In the genomic region with DNA sequence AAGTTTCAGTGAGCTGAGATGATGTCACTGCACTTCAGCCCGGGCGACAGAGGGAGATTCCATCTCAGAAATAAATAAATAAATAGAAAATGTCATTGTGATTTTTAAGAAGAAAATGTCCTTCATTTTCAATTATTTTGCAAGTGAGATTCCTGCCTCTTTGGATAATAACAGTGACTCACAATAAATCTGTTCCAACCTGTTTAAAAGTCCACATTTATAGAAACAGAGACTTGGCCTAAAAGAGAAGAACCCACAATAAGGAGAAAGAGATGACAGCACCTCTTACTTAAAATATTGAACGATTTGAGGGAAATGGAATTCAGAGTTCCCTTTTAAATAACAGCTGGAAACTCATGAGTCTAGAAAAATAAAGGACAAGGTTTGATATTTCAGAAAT, we compare ENCODE assay signal across 25 cellular contexts.
"Had no signal": no experiment of that assay in that cellular context is flagged by ENCODE, and none has a peak within 500 bp of the region (broad histone marks: within the 10 kb centered on the region; RNA-seq: fewer than 3 reads in every experiment).

No MANE protein-coding gene starts in this region.

- H3K4me1 ChIP-seq: ascending aorta, breast epithelium, esophagus squamous epithelium, heart left ventricle had no signal

- DNase-seq: activated CD4-positive, alpha-beta memory T cell treated with anti-CD3 and anti-CD28 coated beads for 36 hours; activated CD4-positive, alpha-beta T cell treated with anti-CD3 and anti-CD28 coated beads for 36 hours; activated CD4-positive, alpha-beta T cell treated with anti-CD3 and anti-CD28 coated beads, Interleukin-2, amount 10 ng/mL, durations not matched to agents 24 days and 14 days; activated CD4-positive, CD25-positive, alpha-beta regulatory T cell; activated CD4-positive, CD25-positive, alpha-beta regulatory T cell treated with anti-CD3 and anti-CD28 coated beads, Interleukin-2, amount 50 U/mL, for 72 hours; activated CD8-positive, alpha-beta memory T cell treated with anti-CD3 and anti-CD28 coated beads, Interleukin-2, amount 10 ng/mL, durations not matched to agents 7 days and 5 days; activated CD8-positive, alpha-beta memory T cell treated with anti-CD3 and anti-CD28 coated beads, Interleukin-2, amount 50 U/mL, for 4 hours; activated CD8-positive, alpha-beta T cell treated with anti-CD3 and anti-CD28 coated beads, Interleukin-2, amount 10 ng/mL, durations not matched to agents 7 days and 5 days; activated effector memory CD4-positive, alpha-beta T cell treated with anti-CD3 and anti-CD28 coated beads, Interleukin-2, amount 50 U/mL, for 16 hours; activated naive CD4-positive, alpha-beta T cell treated with anti-CD3 and anti-CD28 coated beads, Interleukin-2, amount 10 ng/mL, durations not matched to agents 7 days and 5 days; activated naive CD8-positive, alpha-beta T cell treated with anti-CD3 and anti-CD28 coated beads, Interleukin-2, amount 10 ng/mL, durations not matched to agents 7 days and 5 days; activated T-cell treated with anti-CD3 and anti-CD28 coated beads, Interleukin-2, amount 50 U/mL, for 1 hour; activated T-cell treated with anti-CD3 and anti-CD28 coated beads, Interleukin-2, amount 50 U/mL, for 48 hours; dorsolateral prefrontal cortex; effector memory CD4-positive, alpha-beta T cell; endodermal cell; esophagus squamous epithelium; glutamatergic neuron; heart left ventricle; T-helper 2 cell had no signal

- FAIRE-seq: frontal cortex had no signal

- H3K9me3 ChIP-seq: ascending aorta, breast epithelium, esophagus squamous epithelium had no signal

- H3K27me3 ChIP-seq: ascending aorta, breast epithelium, dorsolateral prefrontal cortex, esophagus squamous epithelium, heart left ventricle had no signal

- H3K27ac ChIP-seq: ascending aorta, breast epithelium, coronary artery, dorsolateral prefrontal cortex, esophagus squamous epithelium, heart left ventricle had no signal

- H3K4me3 ChIP-seq: ascending aorta, breast epithelium, coronary artery, dorsolateral prefrontal cortex, esophagus squamous epithelium, heart left ventricle had no signal

- ATAC-seq: activated CD4-positive, alpha-beta T cell treated with anti-CD3 and anti-CD28 coated beads for 36 hours; activated CD8-positive, alpha-beta memory T cell treated with anti-CD3 and anti-CD28 coated beads, Interleukin-2, amount 10 ng/mL, durations not matched to agents 7 days and 5 days; activated CD8-positive, alpha-beta T cell treated with anti-CD3 and anti-CD28 coated beads, Interleukin-2, amount 10 ng/mL, durations not matched to agents 7 days and 5 days; activated naive CD4-positive, alpha-beta T cell treated with anti-CD3 and anti-CD28 coated beads, Interleukin-2, amount 50 U/mL, for 72 hours; heart left ventricle had no signal

- H3K36me3 ChIP-seq: ascending aorta, breast epithelium, esophagus squamous epithelium, heart left ventricle had no signal
